Comparison of ENCODE assay signal across 24 cellular contexts in genomic region chr5:119112151-119112550, GRCh38. TPM values are rescaled to one million over a fixed set of nuclear protein-coding genes. Genes with fewer than 3 reads are reported as not detected.
A peak's percentile ranks its signal among the peaks of the same experiment; 100 is the strongest.
DNase-seq lines count a peak whose midpoint lies in the region; ATAC-seq, FAIRE-seq and TF ChIP-seq lines count a peak whose summit lies in the region.
"Had no signal": no experiment of that assay in that cellular context is flagged by ENCODE, and none has a peak within 500 bp of the region (broad histone marks: within the 10 kb centered on the region; RNA-seq: fewer than 3 reads in every experiment).

No MANE protein-coding gene starts in this region.

- no peak overlapping the region for H3K9ac ChIP-seq in endothelial cell of umbilical vein (replicated peaks; ENCODE audit: extremely low read depth, insufficient read depth, low read length)
- H3K9ac ChIP-seq in endodermal cell (ENCODE audit: extremely low read depth, low read length, poor library complexity, severe bottlenecking) = no peak overlapping the region
- H3K9ac ChIP-seq: BLaER1 treated with 17β-estradiol and CSF1 and Interleukin-3, amounts not matched to agents 10 nM and 100 nM had no signal

- H3K27ac Mint-ChIP-seq in activated naive CD8-positive, alpha-beta T cell = peak overlapping the region; percentile 5
- H3K27ac Mint-ChIP-seq in activated naive CD8-positive, alpha-beta T cell treated with anti-CD3 and anti-CD28 coated beads for 36 hours = no peak overlapping the region
- peak overlapping the region; percentile 26 for H3K27ac Mint-ChIP-seq in stimulated activated naive B cell treated with anti-CD40 and anti-IgM and Interleukin-4, amounts not matched to agents 10 μg/mL and 1 μg/mL and 100 μg/mL, for 72 hours
- H3K27ac Mint-ChIP-seq in endodermal cell = no peak overlapping the region
- H3K27ac Mint-ChIP-seq: CD14-positive monocyte had no signal

- no TSS peak for BruUV-seq in endothelial cell of umbilical vein (replicated peaks; lab: Mats Ljungman, UMichigan)

- TF ChIP-seq CTCF in endothelial cell of umbilical vein (IDR thresholded peaks at IDR 0.05; ENCODE audit: extremely low read depth in 1 of 2, insufficient read depth in 1 of 2, low read depth in 1 of 2, low read length in 2 of 2) (no peak), endodermal cell (conservative IDR thresholded peaks at IDR 0.05) (no peak)

- peaks cover 0 to 5% of the 10 kb centered on the region in 2 experiments for H3K36me3 ChIP-seq in endothelial cell of umbilical vein (ENCODE audit: control insufficient read depth in 2 of 2, extremely low read depth in 1 of 2, insufficient read depth in 2 of 2, low read length in 2 of 2)
- peaks cover 84% of the 10 kb centered on the region for H3K36me3 ChIP-seq in endodermal cell (ENCODE audit: control insufficient read depth, insufficient read depth, low read length)
- H3K36me3 ChIP-seq: BE2C had no signal

- no peaks in the 10 kb centered on the region for H3K27me3 ChIP-seq in endothelial cell of umbilical vein (ENCODE audit: control insufficient read depth in 2 of 2, insufficient read depth in 2 of 2, low read length in 2 of 2)
- H3K27me3 ChIP-seq in endodermal cell (ENCODE audit: control insufficient read depth, insufficient read depth, low read length, poor library complexity, severe bottlenecking) = no peaks in the 10 kb centered on the region
- H3K27me3 ChIP-seq: BE2C; BLaER1 treated with 17β-estradiol and CSF1 and Interleukin-3, amounts not matched to agents 10 nM and 100 nM had no signal

- CTCF ChIA-PET in endothelial cell of umbilical vein (lab: Charles Lee) = no interaction called here

- POLR2A ChIA-PET in endothelial cell of umbilical vein (lab: Charles Lee) = no interaction called here

- H3K4me1 Mint-ChIP-seq in activated naive CD8-positive, alpha-beta T cell (ENCODE audit: low read depth) = no peaks in the 10 kb centered on the region
- no peaks in the 10 kb centered on the region for H3K4me1 Mint-ChIP-seq in activated naive CD8-positive, alpha-beta T cell treated with anti-CD3 and anti-CD28 coated beads for 36 hours
- peaks cover 2 to 4% of the 10 kb centered on the region in 2 donors for H3K4me1 Mint-ChIP-seq in stimulated activated naive B cell treated with anti-CD40 and anti-IgM and Interleukin-4, amounts not matched to agents 10 μg/mL and 1 μg/mL and 100 μg/mL, for 72 hours
- H3K4me1 Mint-ChIP-seq in endodermal cell = no peaks in the 10 kb centered on the region
- H3K4me1 Mint-ChIP-seq: CD14-positive monocyte had no signal

- H3K4me2 ChIP-seq in endothelial cell of umbilical vein (ENCODE audit: insufficient read depth, low read length) = no peak overlapping the region
- H3K4me2 ChIP-seq: A549; BLaER1 treated with 17β-estradiol and CSF1 and Interleukin-3, amounts not matched to agents 10 nM and 100 nM had no signal

- FAIRE-seq in endothelial cell of umbilical vein (lab: Jason Lieb, UNC) = peak; percentile 4
- FAIRE-seq: A549, GM12891, GM18507, H1 had no signal

- no peaks in the 10 kb centered on the region for H3K27me3 Mint-ChIP-seq in activated naive CD8-positive, alpha-beta T cell
- H3K27me3 Mint-ChIP-seq in activated naive CD8-positive, alpha-beta T cell treated with anti-CD3 and anti-CD28 coated beads for 36 hours = no peaks in the 10 kb centered on the region
- no peaks in the 10 kb centered on the region for H3K27me3 Mint-ChIP-seq in stimulated activated naive B cell treated with anti-CD40 and anti-IgM and Interleukin-4, amounts not matched to agents 10 μg/mL and 1 μg/mL and 100 μg/mL, for 72 hours
- H3K27me3 Mint-ChIP-seq in endodermal cell (ENCODE audit: insufficient read depth) = no peaks in the 10 kb centered on the region
- H3K27me3 Mint-ChIP-seq: CD4-positive, alpha-beta memory T cell had no signal

- no peak overlapping the region for H3K4me3 Mint-ChIP-seq in activated naive CD8-positive, alpha-beta T cell
- H3K4me3 Mint-ChIP-seq in activated naive CD8-positive, alpha-beta T cell treated with anti-CD3 and anti-CD28 coated beads for 36 hours = no peak overlapping the region
- H3K4me3 Mint-ChIP-seq in stimulated activated naive B cell treated with anti-CD40 and anti-IgM and Interleukin-4, amounts not matched to agents 10 μg/mL and 1 μg/mL and 100 μg/mL, for 72 hours = no peak overlapping the region
- no peak overlapping the region for H3K4me3 Mint-ChIP-seq in endodermal cell
- H3K4me3 Mint-ChIP-seq: CD14-positive monocyte; CD4-positive, alpha-beta memory T cell had no signal

- intact Hi-C loops in endothelial cell of umbilical vein (cut with micrococcal nuclease) = no loop called here

- H3K27ac ChIP-seq in endothelial cell of umbilical vein (ENCODE audit: insufficient read depth, low read depth, low read length) (no peak overlapping the region), endodermal cell (ENCODE audit: low read depth, low read length) (no peak overlapping the region)
- H3K27ac ChIP-seq: A549; BLaER1 treated with 17β-estradiol and CSF1 and Interleukin-3, amounts not matched to agents 10 nM and 100 nM had no signal

- dilution Hi-C loops in endothelial cell of umbilical vein (cut with MboI; ENCODE audit: extremely low pct_ligation_motif_present, low sequenced_read_pairs) = no loop called here

- H3K9me1 ChIP-seq in endothelial cell of umbilical vein (replicated peaks; ENCODE audit: control insufficient read depth, extremely low read depth, insufficient read depth, low read length) = no peaks in the 10 kb centered on the region

- ATAC-seq in stimulated activated naive B cell treated with anti-CD40 and anti-IgM and Interleukin-4, amounts not matched to agents 10 μg/mL and 1 μg/mL and 100 μg/mL, for 72 hours (replicated peaks) = no peak
- ATAC-seq: A549, HCT116 had no signal

- H3K4me3 ChIP-seq in endothelial cell of umbilical vein (replicated peaks in 1 of 3; ENCODE audit: insufficient read depth in 1 of 3, low read depth in 1 of 3, low read length in 3 of 3) (no peak overlapping the region), endodermal cell (ENCODE audit: low read length) (no peak overlapping the region)
- H3K4me3 ChIP-seq: A549; BLaER1 treated with 17β-estradiol and CSF1 and Interleukin-3, amounts not matched to agents 10 nM and 100 nM had no signal

- H4K20me1 ChIP-seq in endothelial cell of umbilical vein (replicated peaks; ENCODE audit: control insufficient read depth, extremely low read depth, insufficient read depth, low read length) = no peaks in the 10 kb centered on the region

- DNase-seq in activated naive CD8-positive, alpha-beta T cell treated with anti-CD3 and anti-CD28 coated beads for 36 hours = no peak
- DNase-seq in endothelial cell of umbilical vein (ENCODE audit: low read depth, low spot score) = no peak
- DNase-seq in stimulated activated naive B cell treated with anti-CD40 and anti-IgM and Interleukin-4, amounts not matched to agents 10 μg/mL and 1 μg/mL and 100 μg/mL, for 72 hours = no peak
- DNase-seq in NCI-H1048 (lab: John Stamatoyannopoulos, UW) = no peak
- DNase-seq in endodermal cell = no peak
- DNase-seq: 8988T; ACHN; AML-193; BE2C; Calu3; CD4-positive, alpha-beta memory T cell; COR-L47; DMS53; DMS79 treated with DMSO at 0.1 percent for 48 hours; GF-D8; H7 had no signal

- peaks cover 23% of the 10 kb centered on the region for H3K36me3 Mint-ChIP-seq in activated naive CD8-positive, alpha-beta T cell
- H3K36me3 Mint-ChIP-seq in activated naive CD8-positive, alpha-beta T cell treated with anti-CD3 and anti-CD28 coated beads for 36 hours = peaks cover 17% of the 10 kb centered on the region
- peaks cover 37 to 47% of the 10 kb centered on the region in 2 donors for H3K36me3 Mint-ChIP-seq in stimulated activated naive B cell treated with anti-CD40 and anti-IgM and Interleukin-4, amounts not matched to agents 10 μg/mL and 1 μg/mL and 100 μg/mL, for 72 hours
- H3K36me3 Mint-ChIP-seq in endodermal cell (ENCODE audit: low read depth) = peaks cover 61% of the 10 kb centered on the region

- no peaks in the 10 kb centered on the region for H3K79me2 ChIP-seq in endothelial cell of umbilical vein (ENCODE audit: control insufficient read depth, insufficient read depth, low read length)

- no peak overlapping the region for H2AFZ ChIP-seq in endothelial cell of umbilical vein (ENCODE audit: low read depth, low read length)

- H3K9me3 ChIP-seq in endothelial cell of umbilical vein (replicated peaks; ENCODE audit: control insufficient read depth, insufficient read depth, low read length) = no peaks in the 10 kb centered on the region
- H3K9me3 ChIP-seq in endodermal cell (ENCODE audit: control insufficient read depth, low read length) = peaks cover 3% of the 10 kb centered on the region
- H3K9me3 ChIP-seq: A549; BE2C; BLaER1 treated with 17β-estradiol and CSF1 and Interleukin-3, amounts not matched to agents 10 nM and 100 nM had no signal

- H3K4me1 ChIP-seq in endothelial cell of umbilical vein (ENCODE audit: control insufficient read depth, extremely low read depth, insufficient read depth, low read length) = no peaks in the 10 kb centered on the region
- no peaks in the 10 kb centered on the region for H3K4me1 ChIP-seq in endodermal cell (ENCODE audit: control insufficient read depth, insufficient read depth, low read length)
- H3K4me1 ChIP-seq: A549; BE2C; BLaER1 treated with 17β-estradiol and CSF1 and Interleukin-3, amounts not matched to agents 10 nM and 100 nM had no signal

- no peak for TF ChIP-seq POLR2A in endothelial cell of umbilical vein (IDR thresholded peaks at IDR 0.05; ENCODE audit: low read depth, low read length)

- 95 to 96% methylated on average over 3 to 5 of the region's 5 CpGs for WGBS in endodermal cell (ENCODE audit: insufficient coverage in 1 of 2, insufficient read length in 1 of 2), 2 experiments

- H3K9me3 Mint-ChIP-seq in activated naive CD8-positive, alpha-beta T cell (ENCODE audit: low read depth) = no peaks in the 10 kb centered on the region
- no peaks in the 10 kb centered on the region for H3K9me3 Mint-ChIP-seq in activated naive CD8-positive, alpha-beta T cell treated with anti-CD3 and anti-CD28 coated beads for 36 hours
- H3K9me3 Mint-ChIP-seq in stimulated activated naive B cell treated with anti-CD40 and anti-IgM and Interleukin-4, amounts not matched to agents 10 μg/mL and 1 μg/mL and 100 μg/mL, for 72 hours = no peaks in the 10 kb centered on the region
- no peaks in the 10 kb centered on the region for H3K9me3 Mint-ChIP-seq in endodermal cell
- H3K9me3 Mint-ChIP-seq: CD14-positive monocyte had no signal

RNA-seq across cellular contexts. Expression of gene DMXL1, which starts 41.3 kb away (rescaled TPM):
- 10 to 100 TPM; 22.1 to 25.1 TPM for total RNA-seq in activated naive CD8-positive, alpha-beta T cell treated with anti-CD3 and anti-CD28 coated beads for 36 hours
- total RNA-seq in endothelial cell of umbilical vein (24.7 and 26.1 TPM in 2 replicates), endodermal cell (10 to 100 TPM; 47.8 to 51.8 TPM)
- 4.4 and 5.4 TPM in 2 replicates for polyA plus RNA-seq in endothelial cell of umbilical vein
- polyA plus RNA-seq in endothelial cell of umbilical vein (2011; cell fraction: cytosol; rRNA removed) = 6.2 and 6.5 TPM in 2 replicates
- 20.3 and 26.4 TPM in 2 replicates for polyA plus RNA-seq in endothelial cell of umbilical vein (2011; cell fraction: nucleus; rRNA removed)
- polyA plus RNA-seq in endothelial cell of umbilical vein (2012) = 11.5 and 12.5 TPM in 2 replicates
- polyA minus RNA-seq in endothelial cell of umbilical vein = 25.0 and 27.8 TPM in 2 replicates
- polyA minus RNA-seq in endothelial cell of umbilical vein (2011; cell fraction: cytosol; rRNA and poly(A)+ RNA removed) = 23.1 TPM
- 51.6 and 83.0 TPM in 2 replicates for polyA minus RNA-seq in endothelial cell of umbilical vein (2011; cell fraction: nucleus; rRNA and poly(A)+ RNA removed)
- 18.4 TPM for polyA plus RNA-seq in endodermal cell (2013, experiment 1 of 2)
- polyA plus RNA-seq in endodermal cell (2013, experiment 2 of 2) = 16.8 TPM

Comparison
In these comparisons a context has a peak if more than half of its experiments do, and no peak if none do; other contexts are left out.
1. H3K27ac Mint-ChIP-seq: peak in activated naive CD8-positive, alpha-beta T cell (single experiment) and stimulated activated naive B cell treated with anti-CD40 and anti-IgM and Interleukin-4, amounts not matched to agents 10 μg/mL and 1 μg/mL and 100 μg/mL, for 72 hours (single experiment); none in activated naive CD8-positive, alpha-beta T cell treated with anti-CD3 and anti-CD28 coated beads for 36 hours (single experiment) and endodermal cell (single experiment).